In genomic region chr1:25993197-25993951, GRCh38 we compare ENCODE assay signal across 18 cellular contexts. TPM values are rescaled to one million over a fixed set of nuclear protein-coding genes. Genes with fewer than 3 reads are reported as not detected.
A peak's percentile ranks its signal among the peaks of the same experiment; 100 is the strongest.
DNase-seq lines count a peak whose midpoint lies in the region; ATAC-seq lines count a peak whose summit lies in the region.
"Had no signal": no experiment of that assay in that cellular context is flagged by ENCODE, and none has a peak within 500 bp of the region (broad histone marks: within the 10 kb centered on the region; RNA-seq: fewer than 3 reads in every experiment).

No MANE protein-coding gene starts in this region.

- no peaks in the 10 kb centered on the region for H3K9me3 Mint-ChIP-seq in T-helper 2 cell treated with Interferon-gamma antibody and Interleukin-4, amounts not matched to agents 5 μg/mL and 100 μg/mL, for 36 hours
- no peaks in the 10 kb centered on the region for H3K9me3 Mint-ChIP-seq in stimulated activated effector memory CD8-positive, alpha-beta T cell treated with anti-CD3 and anti-CD28 coated beads, Interleukin-12 subunit alpha, Interleukin-12 subunit beta, amount 100 ng/mL, for 72 hours
- no peaks in the 10 kb centered on the region for H3K9me3 Mint-ChIP-seq in activated CD4-positive, alpha-beta T cell treated with anti-CD3 and anti-CD28 coated beads, Interleukin-2, amount 10 ng/mL, durations not matched to agents 24 days and 14 days

- peaks cover 52% of the 10 kb centered on the region for H3K4me1 Mint-ChIP-seq in T-helper 2 cell treated with Interferon-gamma antibody and Interleukin-4, amounts not matched to agents 5 μg/mL and 100 μg/mL, for 36 hours (ENCODE audit: low read depth)
- peaks cover 63% of the 10 kb centered on the region for H3K4me1 Mint-ChIP-seq in stimulated activated effector memory CD8-positive, alpha-beta T cell treated with anti-CD3 and anti-CD28 coated beads, Interleukin-12 subunit alpha, Interleukin-12 subunit beta, amount 100 ng/mL, for 72 hours
- peaks cover 44% of the 10 kb centered on the region for H3K4me1 Mint-ChIP-seq in activated CD4-positive, alpha-beta T cell treated with anti-CD3 and anti-CD28 coated beads, Interleukin-2, amount 10 ng/mL, durations not matched to agents 24 days and 14 days

- H3K4me3 Mint-ChIP-seq in T-helper 2 cell treated with Interferon-gamma antibody and Interleukin-4, amounts not matched to agents 5 μg/mL and 100 μg/mL, for 36 hours, result no peak overlapping the region
- H3K4me3 Mint-ChIP-seq in stimulated activated effector memory CD8-positive, alpha-beta T cell treated with anti-CD3 and anti-CD28 coated beads, Interleukin-12 subunit alpha, Interleukin-12 subunit beta, amount 100 ng/mL, for 72 hours, result no peak overlapping the region
- H3K4me3 Mint-ChIP-seq in activated CD4-positive, alpha-beta T cell treated with anti-CD3 and anti-CD28 coated beads, Interleukin-2, amount 10 ng/mL, durations not matched to agents 24 days and 14 days, result no peak overlapping the region

- ATAC-seq in stimulated activated effector memory CD8-positive, alpha-beta T cell treated with anti-CD3 and anti-CD28 coated beads, Interleukin-12 subunit alpha, Interleukin-12 subunit beta, amount 100 ng/mL, for 72 hours, result no peak
- no peak for ATAC-seq in HG03196 (IDR thresholded peaks at IDR 0.05; ENCODE audit: unreplicated experiment)

- H3K27ac Mint-ChIP-seq in T-helper 2 cell treated with Interferon-gamma antibody and Interleukin-4, amounts not matched to agents 5 μg/mL and 100 μg/mL, for 36 hours, result peak overlapping the region; percentile 63
- peak overlapping the region; percentile 55 for H3K27ac Mint-ChIP-seq in stimulated activated effector memory CD8-positive, alpha-beta T cell treated with anti-CD3 and anti-CD28 coated beads, Interleukin-12 subunit alpha, Interleukin-12 subunit beta, amount 100 ng/mL, for 72 hours
- no peak overlapping the region for H3K27ac Mint-ChIP-seq in activated CD4-positive, alpha-beta T cell treated with anti-CD3 and anti-CD28 coated beads, Interleukin-2, amount 10 ng/mL, durations not matched to agents 24 days and 14 days

- intact Hi-C loops in activated CD4-positive, alpha-beta T cell treated with anti-CD3 and anti-CD28 coated beads, Interleukin-2, amount 10 ng/mL, durations not matched to agents 24 days and 14 days (cut with micrococcal nuclease), result no loop called here

- H3K27me3 Mint-ChIP-seq in T-helper 2 cell treated with Interferon-gamma antibody and Interleukin-4, amounts not matched to agents 5 μg/mL and 100 μg/mL, for 36 hours (ENCODE audit: low read depth), result no peaks in the 10 kb centered on the region
- peaks cover 2% of the 10 kb centered on the region for H3K27me3 Mint-ChIP-seq in activated CD4-positive, alpha-beta T cell treated with anti-CD3 and anti-CD28 coated beads, Interleukin-2, amount 10 ng/mL, durations not matched to agents 24 days and 14 days

- peaks cover 6% of the 10 kb centered on the region for H3K36me3 Mint-ChIP-seq in T-helper 2 cell treated with Interferon-gamma antibody and Interleukin-4, amounts not matched to agents 5 μg/mL and 100 μg/mL, for 36 hours (ENCODE audit: low read depth)
- H3K36me3 Mint-ChIP-seq in stimulated activated effector memory CD8-positive, alpha-beta T cell treated with anti-CD3 and anti-CD28 coated beads, Interleukin-12 subunit alpha, Interleukin-12 subunit beta, amount 100 ng/mL, for 72 hours, result peaks cover 6% of the 10 kb centered on the region
- peaks cover under 1% of the 10 kb centered on the region for H3K36me3 Mint-ChIP-seq in activated CD4-positive, alpha-beta T cell treated with anti-CD3 and anti-CD28 coated beads, Interleukin-2, amount 10 ng/mL, durations not matched to agents 24 days and 14 days (ENCODE audit: low read depth)

- no peak for DNase-seq in T-helper 2 cell treated with Interferon-gamma antibody and Interleukin-4, amounts not matched to agents 5 μg/mL and 100 μg/mL, for 36 hours (ENCODE audit: low spot score)
- no peak for DNase-seq in T-helper 2 cell
- DNase-seq in OCI-M1 (lab: John Stamatoyannopoulos, UW), result peak; percentile 67
- DNase-seq in iPS-NIHi11 (ENCODE audit: low spot score), result peak; percentile 44
- DNase-seq in stimulated activated effector memory CD8-positive, alpha-beta T cell treated with anti-CD3 and anti-CD28 coated beads, Interleukin-12 subunit alpha, Interleukin-12 subunit beta, amount 100 ng/mL, for 72 hours (ENCODE audit: low spot score in 2 of 2), result no peak
- no peak for DNase-seq in activated CD4-positive, alpha-beta T cell treated with anti-CD3 and anti-CD28 coated beads, Interleukin-2, amount 10 ng/mL, durations not matched to agents 24 days and 14 days
- DNase-seq in NCI-H187 (lab: John Stamatoyannopoulos, UW), result no peak
- DNase-seq: activated CD4-positive, alpha-beta T cell treated with anti-CD3 and anti-CD28 coated beads for 4 hours; activated T-cell treated with anti-CD3 and anti-CD28 coated beads, Interleukin-2, amount 50 U/mL, for 1 hour; NK-92 treated with Interleukin-12 subunit alpha and Interleukin-12 subunit beta, amount 100 ng/mL, for 24 hours; spleen; stimulated activated naive CD4-positive, alpha-beta T cell; upper lobe of left lung had no signal

RNA-seq across cellular contexts. Expression of gene PAFAH2, which starts 4.5 kb away (rescaled TPM):
- 6.8 and 7.6 TPM in 2 replicates for total RNA-seq in activated CD4-positive, alpha-beta T cell treated with anti-CD3 and anti-CD28 coated beads, Interleukin-2, amount 10 ng/mL, durations not matched to agents 24 days and 14 days

RNA-seq across cellular contexts. Expression of gene EXTL1, which starts 28.2 kb away (rescaled TPM):
- not detected in 2 replicates for total RNA-seq in activated CD4-positive, alpha-beta T cell treated with anti-CD3 and anti-CD28 coated beads, Interleukin-2, amount 10 ng/mL, durations not matched to agents 24 days and 14 days
- total RNA-seq: A172; T-helper 1 cell treated with Interleukin-12 subunit alpha and Interleukin-12 subunit beta and Interleukin-4 antibody, amounts not matched to agents 30 ng/mL and 1 ng/mL, for 36 hours had no signal

RNA-seq across cellular contexts. Expression of gene SLC30A2, which starts 52.5 kb away (rescaled TPM):
- not detected in 2 replicates for total RNA-seq in activated CD4-positive, alpha-beta T cell treated with anti-CD3 and anti-CD28 coated beads, Interleukin-2, amount 10 ng/mL, durations not matched to agents 24 days and 14 days
- total RNA-seq: A172; mononuclear cell; posterior vena cava; spleen; T-helper 1 cell treated with Interleukin-12 subunit alpha and Interleukin-12 subunit beta and Interleukin-4 antibody, amounts not matched to agents 30 ng/mL and 1 ng/mL, for 36 hours had no signal

Comparison
In these comparisons a context has a peak if more than half of its experiments do, and no peak if none do; other contexts are left out.
1. DNase-seq: peak in OCI-M1 (single experiment) and iPS-NIHi11 (single experiment); none in T-helper 2 cell treated with Interferon-gamma antibody and Interleukin-4, amounts not matched to agents 5 μg/mL and 100 μg/mL, for 36 hours (single experiment), T-helper 2 cell (0 of 5), stimulated activated effector memory CD8-positive, alpha-beta T cell treated with anti-CD3 and anti-CD28 coated beads, Interleukin-12 subunit alpha, Interleukin-12 subunit beta, amount 100 ng/mL, for 72 hours (0 of 2), activated CD4-positive, alpha-beta T cell treated with anti-CD3 and anti-CD28 coated beads, Interleukin-2, amount 10 ng/mL, durations not matched to agents 24 days and 14 days (single experiment) and NCI-H187 (0 of 2).